ENCODE assay signal across 17 cellular contexts in the genomic region with DNA sequence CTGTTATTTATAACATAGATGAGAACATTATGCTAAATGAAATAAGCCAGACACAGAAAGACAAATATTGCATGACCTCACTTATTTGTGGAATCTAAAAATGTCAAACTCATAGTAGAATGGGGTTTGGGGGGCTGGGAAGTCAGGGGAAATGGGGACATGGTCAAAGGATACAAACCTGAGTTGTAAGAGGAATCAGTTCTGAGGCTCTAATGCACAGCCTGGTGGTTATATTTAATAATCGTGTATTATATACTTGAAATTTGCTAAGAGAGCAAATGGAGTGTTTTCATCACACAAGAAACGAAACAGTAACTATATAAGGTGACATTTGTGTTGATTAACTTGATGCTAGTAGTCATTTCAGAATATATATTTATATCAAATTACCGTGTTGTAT. TPM values are rescaled to one million over a fixed set of nuclear protein-coding genes. Genes with fewer than 3 reads are reported as not detected.
DNase-seq lines count a peak whose midpoint lies in the region; TF ChIP-seq lines count a peak whose summit lies in the region.
"Had no signal": no experiment of that assay in that cellular context is flagged by ENCODE, and none has a peak within 500 bp of the region (broad histone marks: within the 10 kb centered on the region; RNA-seq: fewer than 3 reads in every experiment).

No MANE protein-coding gene starts in this region.

- no peaks in the 10 kb centered on the region for H3K36me3 ChIP-seq in OCI-LY1 (ENCODE audit: insufficient read depth, low read length)
- H3K36me3 ChIP-seq in neural cell (ENCODE audit: insufficient read depth, low read length): no peaks in the 10 kb centered on the region
- H3K36me3 ChIP-seq in MG63: no peaks in the 10 kb centered on the region
- no peaks in the 10 kb centered on the region for H3K36me3 ChIP-seq in osteoblast (ENCODE audit: insufficient read depth, low read length)
- H3K36me3 ChIP-seq: tibial nerve had no signal

- H3K4me1 ChIP-seq in OCI-LY1 (ENCODE audit: insufficient read depth, low read length, severe bottlenecking) (peaks cover 69% of the 10 kb centered on the region), osteoblast (ENCODE audit: insufficient read depth, low read length) (peaks cover 6% of the 10 kb centered on the region)

- no peak for TF ChIP-seq EP300 in neural cell (conservative IDR thresholded peaks at IDR 0.05; ENCODE audit: poor library complexity, severe bottlenecking)

- H3K79me2 ChIP-seq in OCI-LY1 (ENCODE audit: insufficient read depth, low read length): no peaks in the 10 kb centered on the region
- H3K79me2 ChIP-seq in neural cell (replicated peaks; ENCODE audit: insufficient read depth, low read length): no peaks in the 10 kb centered on the region
- H3K79me2 ChIP-seq in osteoblast (ENCODE audit: insufficient read depth, low read length): no peaks in the 10 kb centered on the region
- H3K79me2 ChIP-seq: hepatocyte had no signal

- TF ChIP-seq RAD21 in neural cell (conservative IDR thresholded peaks at IDR 0.05): no peak

- peak overlapping the region; percentile 54 for H3K27ac ChIP-seq in OCI-LY1 (ENCODE audit: low read depth, low read length, poor library complexity, severe bottlenecking)
- peak overlapping the region; percentile 12 for H3K27ac ChIP-seq in neural cell (ENCODE audit: low read length)
- no peak overlapping the region for H3K27ac ChIP-seq in osteoblast (ENCODE audit: low read depth, low read length)
- H3K27ac ChIP-seq: 22Rv1, C4-2B, hepatocyte had no signal

- TF ChIP-seq CTCF in OCI-LY1 (IDR thresholded peaks at IDR 0.05; ENCODE audit: low read length) (no peak), neural cell (IDR thresholded peaks at IDR 0.05; ENCODE audit: poor library complexity, severe bottlenecking) (peak; percentile 20), osteoblast (IDR thresholded peaks at IDR 0.05; ENCODE audit: extremely low read depth, low read depth, low read length) (no peak)

- H3K4me3 ChIP-seq in OCI-LY1 (ENCODE audit: low read depth, low read length, poor library complexity, severe bottlenecking) (no peak overlapping the region), neural cell (ENCODE audit: low read length) (no peak overlapping the region), MG63 (no peak overlapping the region), osteoblast (ENCODE audit: insufficient read depth, low read length) (no peak overlapping the region)
- H3K4me3 ChIP-seq: hepatocyte, tibial nerve had no signal

- H2AFZ ChIP-seq in OCI-LY1 (ENCODE audit: low read length) (no peak overlapping the region), neural cell (ENCODE audit: low read depth, low read length) (no peak overlapping the region), osteoblast (ENCODE audit: low read length) (no peak overlapping the region)
- H2AFZ ChIP-seq: hepatocyte had no signal

- no peaks in the 10 kb centered on the region for H3F3A ChIP-seq in OCI-LY1 (ENCODE audit: insufficient read depth, low read length)
- H3F3A ChIP-seq in neural cell (ENCODE audit: insufficient read depth, low read length, poor library complexity, severe bottlenecking): no peaks in the 10 kb centered on the region

- DNase-seq in DMS 273 (lab: John Stamatoyannopoulos, UW; ENCODE audit: unreplicated experiment) (peak; percentile 13), DMS 273 treated with DMSO at 0.1 percent for 48 hours (lab: John Stamatoyannopoulos, UW) (no peak), fibroblast of peridontal ligament (ENCODE audit: extremely low read depth) (peak; percentile 21), islet precursor cell (no peak), MG63 (no peak), osteoblast (ENCODE audit: insufficient read length, low spot score, missing footprints) (no peak)
- DNase-seq: activated effector memory CD4-positive, alpha-beta T cell treated with Interleukin-2 at 50 U/mL for 16 hours; DMS153; NCI-H1048; stimulated activated naive B cell treated with anti-CD40 and anti-IgM and Interleukin-4, amounts not matched to agents 10 μg/mL and 1 μg/mL and 100 μg/mL, for 72 hours; T-helper 2 cell had no signal

- H3K9me2 ChIP-seq in OCI-LY1 (ENCODE audit: low read depth, low read length) (no peaks in the 10 kb centered on the region), neural cell (ENCODE audit: insufficient read depth, low read length) (no peaks in the 10 kb centered on the region)

- H3K9ac ChIP-seq in OCI-LY1 (ENCODE audit: low read length) (no peak overlapping the region), neural cell (ENCODE audit: low read length) (no peak overlapping the region)

- H3K27me3 ChIP-seq in OCI-LY1 (ENCODE audit: insufficient read depth, low read length) (no peaks in the 10 kb centered on the region), neural cell (ENCODE audit: insufficient read depth, low read depth, low read length) (no peaks in the 10 kb centered on the region), MG63 (no peaks in the 10 kb centered on the region), osteoblast (ENCODE audit: insufficient read depth, low read length) (no peaks in the 10 kb centered on the region)
- H3K27me3 ChIP-seq: hepatocyte, tibial nerve had no signal

- no peaks in the 10 kb centered on the region for H3K9me3 ChIP-seq in OCI-LY1 (ENCODE audit: low read length)
- H3K9me3 ChIP-seq in neural cell (ENCODE audit: low read length): no peaks in the 10 kb centered on the region
- H3K9me3 ChIP-seq in MG63: no peaks in the 10 kb centered on the region
- no peaks in the 10 kb centered on the region for H3K9me3 ChIP-seq in osteoblast (ENCODE audit: low read depth, low read length)
- H3K9me3 ChIP-seq: tibial nerve had no signal

- H3K4me2 ChIP-seq in OCI-LY1 (ENCODE audit: low read length): no peak overlapping the region
- H3K4me2 ChIP-seq in neural cell (ENCODE audit: low read length): no peak overlapping the region
- H3K4me2 ChIP-seq in osteoblast (ENCODE audit: insufficient read depth, low read length): no peak overlapping the region
- H3K4me2 ChIP-seq: hepatocyte had no signal

- no peaks in the 10 kb centered on the region for H4K20me1 ChIP-seq in OCI-LY1 (ENCODE audit: insufficient read depth, low read length)
- no peaks in the 10 kb centered on the region for H4K20me1 ChIP-seq in neural cell (ENCODE audit: insufficient read depth)
- no peaks in the 10 kb centered on the region for H4K20me1 ChIP-seq in osteoblast (ENCODE audit: insufficient read depth, low read length)

TF ChIP-seq in neural cell, 6 proteins besides CTCF, POLR2A, EP300 and RAD21:
- TF ChIP-seq EZH2 (IDR thresholded peaks at IDR 0.05; ENCODE audit: borderline replicate concordance, insufficient read depth, low read length, poor library complexity, severe bottlenecking): no peak
- TF ChIP-seq TAF1 (IDR thresholded peaks at IDR 0.05; ENCODE audit: low read depth): no peak
- TF ChIP-seq, protein P1, sequence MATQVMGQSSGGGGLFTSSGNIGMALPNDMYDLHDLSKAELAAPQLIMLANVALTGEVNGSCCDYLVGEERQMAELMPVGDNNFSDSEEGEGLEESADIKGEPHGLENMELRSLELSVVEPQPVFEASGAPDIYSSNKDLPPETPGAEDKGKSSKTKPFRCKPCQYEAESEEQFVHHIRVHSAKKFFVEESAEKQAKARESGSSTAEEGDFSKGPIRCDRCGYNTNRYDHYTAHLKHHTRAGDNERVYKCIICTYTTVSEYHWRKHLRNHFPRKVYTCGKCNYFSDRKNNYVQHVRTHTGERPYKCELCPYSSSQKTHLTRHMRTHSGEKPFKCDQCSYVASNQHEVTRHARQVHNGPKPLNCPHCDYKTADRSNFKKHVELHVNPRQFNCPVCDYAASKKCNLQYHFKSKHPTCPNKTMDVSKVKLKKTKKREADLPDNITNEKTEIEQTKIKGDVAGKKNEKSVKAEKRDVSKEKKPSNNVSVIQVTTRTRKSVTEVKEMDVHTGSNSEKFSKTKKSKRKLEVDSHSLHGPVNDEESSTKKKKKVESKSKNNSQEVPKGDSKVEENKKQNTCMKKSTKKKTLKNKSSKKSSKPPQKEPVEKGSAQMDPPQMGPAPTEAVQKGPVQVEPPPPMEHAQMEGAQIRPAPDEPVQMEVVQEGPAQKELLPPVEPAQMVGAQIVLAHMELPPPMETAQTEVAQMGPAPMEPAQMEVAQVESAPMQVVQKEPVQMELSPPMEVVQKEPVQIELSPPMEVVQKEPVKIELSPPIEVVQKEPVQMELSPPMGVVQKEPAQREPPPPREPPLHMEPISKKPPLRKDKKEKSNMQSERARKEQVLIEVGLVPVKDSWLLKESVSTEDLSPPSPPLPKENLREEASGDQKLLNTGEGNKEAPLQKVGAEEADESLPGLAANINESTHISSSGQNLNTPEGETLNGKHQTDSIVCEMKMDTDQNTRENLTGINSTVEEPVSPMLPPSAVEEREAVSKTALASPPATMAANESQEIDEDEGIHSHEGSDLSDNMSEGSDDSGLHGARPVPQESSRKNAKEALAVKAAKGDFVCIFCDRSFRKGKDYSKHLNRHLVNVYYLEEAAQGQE (IDR thresholded peaks at IDR 0.05; ENCODE audit: borderline replicate concordance): no peak
- TF ChIP-seq POLR2AphosphoS5 (IDR thresholded peaks at IDR 0.05): no peak
- TF ChIP-seq MXI1 (conservative IDR thresholded peaks at IDR 0.05; ENCODE audit: poor library complexity, severe bottlenecking): no peak
- TF ChIP-seq SMC3 (conservative IDR thresholded peaks at IDR 0.05; ENCODE audit: poor library complexity): no peak

RNA-seq across cellular contexts. Expression of gene GFOD1, which starts 40.8 kb away (rescaled TPM):
- 7.0 and 8.2 TPM in 2 replicates for polyA plus RNA-seq in neural cell
- 23.1 and 25.0 TPM in 2 replicates for polyA minus RNA-seq in neural cell
- 0.72 and 1.3 TPM in 2 replicates for total RNA-seq in MG63 (2014; rRNA removed; shearing (Covaris generic); ENCODE audit: low replicate concordance)
- 2.9 and 3.6 TPM in 2 replicates for total RNA-seq in osteoblast

RNA-seq across cellular contexts. Expression of gene SIRT5, which starts 46.2 kb away (rescaled TPM):
- polyA plus RNA-seq in neural cell: 15.9 and 16.5 TPM in 2 replicates
- polyA minus RNA-seq in neural cell: 15.8 and 18.8 TPM in 2 replicates
- total RNA-seq in MG63 (2014; rRNA removed; shearing (Covaris generic); ENCODE audit: low replicate concordance): 18.1 and 34.3 TPM in 2 replicates
- total RNA-seq in osteoblast: 8.5 and 9.0 TPM in 2 replicates

Comparison
In these comparisons a context has a peak if more than half of its experiments do, and no peak if none do; other contexts are left out.
1. DNase-seq: peak in DMS 273 (single experiment) and fibroblast of peridontal ligament (single experiment); none in DMS 273 treated with DMSO at 0.1 percent for 48 hours (single experiment), islet precursor cell (single experiment), MG63 (single experiment) and osteoblast (single experiment).